ENCODE assay signal across 26 cellular contexts in the genomic region with DNA sequence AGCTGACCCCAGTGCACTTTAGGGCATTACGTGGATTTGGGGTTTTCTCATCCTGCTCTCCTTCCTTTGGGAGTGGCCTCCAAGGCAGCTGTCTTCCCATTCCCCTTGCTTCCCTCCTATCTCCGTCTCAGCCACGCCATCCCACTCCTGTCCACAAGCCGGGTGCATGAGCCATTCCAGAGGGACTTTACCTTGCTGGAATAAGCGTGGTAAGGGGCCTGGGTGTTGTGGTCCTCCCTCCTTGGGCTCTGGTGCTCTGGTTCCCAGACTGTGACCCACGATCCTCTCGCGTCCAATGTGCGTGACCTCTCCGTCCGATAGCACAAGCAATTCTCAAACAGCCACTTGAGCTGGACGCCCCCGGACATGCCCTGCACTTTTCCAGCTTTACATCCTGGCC.
DNase-seq lines count a peak whose midpoint lies in the region; ATAC-seq and TF ChIP-seq lines count a peak whose summit lies in the region.
"Had no signal": no experiment of that assay in that cellular context is flagged by ENCODE, and none has a peak within 500 bp of the region (broad histone marks: within the 10 kb centered on the region; RNA-seq: fewer than 3 reads in every experiment).

No MANE protein-coding gene starts in this region.

- no peak overlapping the region for H2AFZ ChIP-seq in IMR-90 (replicated peaks; ENCODE audit: low read length, poor library complexity)

- no peak for TF ChIP-seq CTCF in IMR-90 (conservative IDR thresholded peaks at IDR 0.05; ENCODE audit: low read depth, low read length)
- no peak for TF ChIP-seq CTCF in osteocyte (IDR thresholded peaks at IDR 0.05)

- in situ Hi-C loops in IMR-90 (cut with MboI; ENCODE audit: low sequenced_read_pairs) = no loop called here

- dilution Hi-C loops in IMR-90 (cut with HindIII; ENCODE audit: low sequenced_read_pairs, unreplicated experiment) = no loop called here

- no peak overlapping the region for H3K23ac ChIP-seq in IMR-90 (ENCODE audit: low read depth, low read length)

- H2AK9ac ChIP-seq in IMR-90 (replicated peaks; ENCODE audit: low read depth, low read length, poor library complexity) = peak overlapping the region; percentile 58

- no peaks in the 10 kb centered on the region for H3K9me3 Mint-ChIP-seq in osteocyte (ENCODE audit: unreplicated experiment)
- no peaks in the 10 kb centered on the region for H3K9me3 Mint-ChIP-seq in activated CD4-positive, alpha-beta memory T cell treated with anti-CD3 and anti-CD28 coated beads for 36 hours
- H3K9me3 Mint-ChIP-seq: CD4-positive, alpha-beta memory T cell; CD4-positive, CD25-positive, alpha-beta regulatory T cell; CD8-positive, alpha-beta memory T cell had no signal

- no peak for TF ChIP-seq POLR2A in IMR-90 (IDR thresholded peaks at IDR 0.05; ENCODE audit: low read depth, low read length)

- no peak overlapping the region for H3K4me2 ChIP-seq in IMR-90 (ENCODE audit: low read depth, low read length)
- H3K4me2 ChIP-seq: A549, BLaER1 had no signal

- no peaks in the 10 kb centered on the region for H3K9me3 ChIP-seq in IMR-90 (ENCODE audit: control insufficient read depth, insufficient read depth, low read length)
- no peaks in the 10 kb centered on the region for H3K9me3 ChIP-seq in T-helper 17 cell (ENCODE audit: control insufficient read depth, low read length, poor library complexity, severe bottlenecking)
- H3K9me3 ChIP-seq: A549, BE2C, BLaER1 had no signal

- ATAC-seq in IMR-90 (ENCODE audit: low read depth) (no peak), T-helper 17 cell (no peak), HG03159 (IDR thresholded peaks at IDR 0.05; ENCODE audit: unreplicated experiment) (no peak), HG03354 (IDR thresholded peaks at IDR 0.05; ENCODE audit: poor library complexity, severe bottlenecking, unreplicated experiment) (no peak)
- ATAC-seq: A549, GM12878 had no signal

- H2BK15ac ChIP-seq in IMR-90 (ENCODE audit: low read depth, low read length) = no peak overlapping the region

- no peak overlapping the region for H3K18ac ChIP-seq in IMR-90 (ENCODE audit: low read depth, low read length)

- H2BK20ac ChIP-seq in IMR-90 (ENCODE audit: low read depth, low read length) = no peak overlapping the region

- H3K79me1 ChIP-seq in IMR-90 (ENCODE audit: low read depth in 1 of 2, low read length in 2 of 2) = no peaks in the 10 kb centered on the region

- H3K56ac ChIP-seq in IMR-90 (ENCODE audit: extremely low read depth, insufficient read depth, low read length) = no peak overlapping the region

- H3K27me3 Mint-ChIP-seq in T-helper 17 cell (peaks cover 53% of the 10 kb centered on the region), osteocyte (ENCODE audit: unreplicated experiment) (peaks cover 5% of the 10 kb centered on the region)
- H3K27me3 Mint-ChIP-seq in activated CD4-positive, alpha-beta memory T cell treated with anti-CD3 and anti-CD28 coated beads for 36 hours = peaks cover 11% of the 10 kb centered on the region
- H3K27me3 Mint-ChIP-seq: CD4-positive, CD25-positive, alpha-beta regulatory T cell had no signal

- H3K4me3 ChIP-seq in IMR-90 (ENCODE audit: insufficient read depth, low read depth, low read length) = no peak overlapping the region
- H3K4me3 ChIP-seq: A549, BLaER1, GM12878 had no signal

- no peak overlapping the region for H3K14ac ChIP-seq in IMR-90 (replicated peaks; ENCODE audit: low read depth, low read length)

- no peak overlapping the region for H3K4ac ChIP-seq in IMR-90 (ENCODE audit: low read depth, low read length)

- H3K9ac ChIP-seq in IMR-90 (ENCODE audit: low read depth, low read length) = no peak overlapping the region
- H3K9ac ChIP-seq: BLaER1 had no signal

- H4K5ac ChIP-seq in IMR-90 (ENCODE audit: low read depth, low read length) = no peak overlapping the region

- intact Hi-C loops in IMR-90 (cut with micrococcal nuclease) = loop anchor here (5.0 kb wide), 1 partner anchor 337 kb away; no protein-coding TSS in a partner anchor
- intact Hi-C loops in activated CD4-positive, alpha-beta memory T cell treated with anti-CD3 and anti-CD28 coated beads for 36 hours (cut with micrococcal nuclease) = loop anchor here (5.0 kb wide), 2 partner anchors 62 to 337 kb away; a partner anchor contains a TSS

- no peaks in the 10 kb centered on the region for H3K27me3 ChIP-seq in IMR-90 (ENCODE audit: control insufficient read depth, insufficient read depth, low read length)
- H3K27me3 ChIP-seq: BLaER1 had no signal

- POLR2A ChIA-PET in IMR-90 (lab: Charles Lee; ENCODE audit: unreplicated experiment) = no interaction called here
- POLR2A ChIA-PET in activated CD4-positive, alpha-beta memory T cell treated with anti-CD3 and anti-CD28 coated beads for 36 hours (lab: Charles Lee) = no interaction called here

- no peaks in the 10 kb centered on the region for H3K36me3 ChIP-seq in IMR-90 (ENCODE audit: control insufficient read depth, insufficient read depth, low read length)
- H3K36me3 ChIP-seq: BE2C, BLaER1 had no signal

- H3K4me1 Mint-ChIP-seq in T-helper 17 cell (peaks cover 5% of the 10 kb centered on the region), osteocyte (ENCODE audit: unreplicated experiment) (no peaks in the 10 kb centered on the region)
- peaks cover 11% of the 10 kb centered on the region for H3K4me1 Mint-ChIP-seq in activated CD4-positive, alpha-beta memory T cell treated with anti-CD3 and anti-CD28 coated beads for 36 hours (ENCODE audit: low read depth)
- H3K4me1 Mint-ChIP-seq: CD8-positive, alpha-beta memory T cell had no signal

- 61% methylated on average over 2 of the region's 13 CpGs; no CpG with 5 or more reads in 1 of the 2 experiments for WGBS in IMR-90 (ENCODE audit: extremely low coverage in 2 of 2, insufficient read length in 1 of 2), 2 experiments

- BruUV-seq in IMR-90 (replicated peaks; lab: Mats Ljungman, UMichigan) = no TSS peak

- no peak overlapping the region for H4K8ac ChIP-seq in IMR-90 (ENCODE audit: low read depth in 2 of 2, low read length in 2 of 2)

- no peak overlapping the region for H3K4me3 Mint-ChIP-seq in T-helper 17 cell
- no peak overlapping the region for H3K4me3 Mint-ChIP-seq in osteocyte (ENCODE audit: unreplicated experiment)
- no peak overlapping the region for H3K4me3 Mint-ChIP-seq in activated CD4-positive, alpha-beta memory T cell treated with anti-CD3 and anti-CD28 coated beads for 36 hours
- H3K4me3 Mint-ChIP-seq: CD14-positive monocyte; CD4-positive, alpha-beta memory T cell; CD4-positive, CD25-positive, alpha-beta regulatory T cell; CD8-positive, alpha-beta memory T cell had no signal

- CTCF ChIA-PET in IMR-90 (lab: Yijun Ruan, JAX) = no interaction called here
- CTCF ChIA-PET in activated CD4-positive, alpha-beta memory T cell treated with anti-CD3 and anti-CD28 coated beads for 36 hours (lab: Charles Lee) = interaction anchor here (2.2 to 3.6 kb wide), 2 partner anchors 45 to 339 kb away, joined by 11 to 17 read pairs; no protein-coding TSS in a partner anchor

- peak overlapping the region; percentile 56 for H3K27ac Mint-ChIP-seq in T-helper 17 cell
- H3K27ac Mint-ChIP-seq in osteocyte (ENCODE audit: unreplicated experiment) = no peak overlapping the region
- H3K27ac Mint-ChIP-seq in activated CD4-positive, alpha-beta memory T cell treated with anti-CD3 and anti-CD28 coated beads for 36 hours = no peak overlapping the region
- H3K27ac Mint-ChIP-seq: CD4-positive, alpha-beta memory T cell; CD8-positive, alpha-beta memory T cell had no signal

- no peak for TF ChIP-seq RAD21 in IMR-90 (IDR thresholded peaks at IDR 0.05; ENCODE audit: low read length)

- DNase-seq in IMR-90 = no peak
- no peak for DNase-seq in T-helper 17 cell
- DNase-seq in islet precursor cell = peak; percentile 31
- peak; percentile 76 for DNase-seq in osteocyte (ENCODE audit: extremely low spot score, unreplicated experiment)
- no peak for DNase-seq in activated CD4-positive, alpha-beta memory T cell treated with anti-CD3 and anti-CD28 coated beads for 36 hours
- no peak for DNase-seq in A172 (ENCODE audit: low spot score)
- DNase-seq: 8988T; ACHN; BE2C; C1 segment of cervical spinal cord; CD4-positive, alpha-beta memory T cell; CD4-positive, CD25-positive, alpha-beta regulatory T cell; CD8-positive, alpha-beta memory T cell; COR-L47; DMS 273 treated with DMSO at 0.1 percent for 48 hours; DMS53; DMS79; DND-41; EL; GDM1 had no signal

- no peaks in the 10 kb centered on the region for H4K20me1 ChIP-seq in IMR-90 (ENCODE audit: insufficient read depth, low read length)
- H4K20me1 ChIP-seq: BLaER1 had no signal

- H2BK5ac ChIP-seq in IMR-90 (ENCODE audit: low read depth, low read length, poor library complexity, severe bottlenecking) = no peak overlapping the region

- H3K27ac ChIP-seq in IMR-90 (ENCODE audit: insufficient read depth, low read length) = no peak overlapping the region
- H3K27ac ChIP-seq: A549, BLaER1 had no signal

- no peak overlapping the region for H4K91ac ChIP-seq in IMR-90 (ENCODE audit: insufficient read depth, low read depth, low read length)

- H2BK120ac ChIP-seq in IMR-90 (ENCODE audit: low read depth, low read length) = no peak overlapping the region

- no peak overlapping the region for H2AK5ac ChIP-seq in IMR-90 (ENCODE audit: low read depth, low read length)

- H3K4me1 ChIP-seq in IMR-90 (ENCODE audit: control insufficient read depth, insufficient read depth, low read length) = no peaks in the 10 kb centered on the region
- H3K4me1 ChIP-seq: A549, BE2C, BLaER1 had no signal

- H3K9me1 ChIP-seq in IMR-90 (ENCODE audit: insufficient read depth, low read length) = no peaks in the 10 kb centered on the region

- H3K36me3 Mint-ChIP-seq in T-helper 17 cell (ENCODE audit: low read depth) (peaks cover 3% of the 10 kb centered on the region), osteocyte (ENCODE audit: unreplicated experiment) (no peaks in the 10 kb centered on the region)
- no peaks in the 10 kb centered on the region for H3K36me3 Mint-ChIP-seq in activated CD4-positive, alpha-beta memory T cell treated with anti-CD3 and anti-CD28 coated beads for 36 hours
- H3K36me3 Mint-ChIP-seq: CD14-positive monocyte; CD4-positive, alpha-beta memory T cell; CD4-positive, CD25-positive, alpha-beta regulatory T cell; CD8-positive, alpha-beta memory T cell had no signal

TF ChIP-seq in IMR-90, 13 proteins besides CTCF, POLR2A, EP300 and RAD21 (continues in another document):
- TF ChIP-seq RFX5 (IDR thresholded peaks at IDR 0.05; ENCODE audit: low read depth, low read length) = no peak
- no peak for TF ChIP-seq MAFK (IDR thresholded peaks at IDR 0.05; ENCODE audit: low read depth, low read length)
- TF ChIP-seq CEBPB (IDR thresholded peaks at IDR 0.05; ENCODE audit: low read depth, low read length) = no peak
- TF ChIP-seq BHLHE40 (IDR thresholded peaks at IDR 0.05; ENCODE audit: low read depth, low read length) = no peak
- TF ChIP-seq NFE2L2 (IDR thresholded peaks at IDR 0.05; ENCODE audit: low read depth, low read length) = no peak
- TF ChIP-seq MAZ (IDR thresholded peaks at IDR 0.05; ENCODE audit: borderline replicate concordance, low read depth, low read length) = no peak
- no peak for TF ChIP-seq SMC3 (IDR thresholded peaks at IDR 0.05; ENCODE audit: low read depth, low read length)
- no peak for TF ChIP-seq CHD1 (IDR thresholded peaks at IDR 0.05; ENCODE audit: low read depth, low read length)
- TF ChIP-seq RCOR1 (IDR thresholded peaks at IDR 0.05; ENCODE audit: insufficient replicate concordance, low read length) = no peak

Comparison
In these comparisons a context has a peak if more than half of its experiments do, and no peak if none do; other contexts are left out.
1. DNase-seq: peak in islet precursor cell (single experiment) and osteocyte (single experiment); none in IMR-90 (single experiment), T-helper 17 cell (0 of 3), activated CD4-positive, alpha-beta memory T cell treated with anti-CD3 and anti-CD28 coated beads for 36 hours (single experiment) and A172 (single experiment).